In the genomic region with DNA sequence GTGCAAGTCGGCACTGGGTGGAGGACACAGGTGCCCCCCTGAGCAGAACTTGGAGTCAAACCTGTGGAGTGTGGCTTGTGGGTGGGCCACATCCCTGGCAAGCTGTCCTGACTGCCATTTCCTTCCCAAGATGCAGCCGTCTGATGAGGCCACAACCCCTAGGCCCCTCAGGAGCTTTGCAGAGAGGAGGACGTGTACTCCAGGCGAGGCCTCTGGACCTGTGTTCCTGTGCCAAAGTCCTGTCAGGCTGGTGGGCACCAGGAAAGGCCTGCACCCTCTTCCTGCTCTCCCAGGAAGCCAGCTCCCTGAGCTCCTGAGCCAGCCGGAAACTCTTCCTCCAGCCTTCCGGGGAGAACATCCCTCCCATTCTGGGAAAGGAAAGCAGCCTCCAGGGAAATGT, we compare ENCODE assay signal across 23 cellular contexts. TPM values are rescaled to one million over a fixed set of nuclear protein-coding genes. Genes with fewer than 3 reads are reported as not detected.
DNase-seq lines count a peak whose midpoint lies in the region; ATAC-seq, FAIRE-seq and TF ChIP-seq lines count a peak whose summit lies in the region.
"Had no signal": no experiment of that assay in that cellular context is flagged by ENCODE, and none has a peak within 500 bp of the region (broad histone marks: within the 10 kb centered on the region; RNA-seq: fewer than 3 reads in every experiment).

No MANE protein-coding gene starts in this region.

- no peak overlapping the region for H3K14ac ChIP-seq in H1 (ENCODE audit: insufficient read length)

- H3K4me1 ChIP-seq in H1 (replicated peaks in 1 of 4; ENCODE audit: control insufficient read depth in 3 of 4, insufficient read depth in 4 of 4, low read length in 3 of 4) (peaks cover 0 to 8% (median 4%) of the 10 kb centered on the region in 4 experiments; a peak in 4 of 7 replicates), foreskin keratinocyte (no peaks in the 10 kb centered on the region)
- H3K4me1 ChIP-seq: body of pancreas had no signal

- no peak for TF ChIP-seq EP300 in H1 (IDR thresholded peaks at IDR 0.05; ENCODE audit: borderline replicate concordance in 1 of 2, low read depth in 2 of 2, low read length in 2 of 2)

- H4K20me1 ChIP-seq in H1 (replicated peaks in 1 of 2; ENCODE audit: control insufficient read depth in 1 of 2, insufficient read depth in 2 of 2, low read length in 2 of 2): no peaks in the 10 kb centered on the region

- H3K18ac ChIP-seq in H1 (ENCODE audit: extremely low read depth, low read length): no peak overlapping the region

- POLR2A ChIA-PET in H1 (lab: Charles Lee; ENCODE audit: partially characterized antibody): interaction anchor here (0.6 kb wide), 1 partner anchor 38 kb away, joined by 3 read pairs; no protein-coding TSS in a partner anchor

- no peak overlapping the region for H3K4me2 ChIP-seq in H1 (ENCODE audit: insufficient read depth in 1 of 2, low read depth in 2 of 2, low read length in 2 of 2)

- H4K5ac ChIP-seq in H1 (ENCODE audit: insufficient read length, low read depth, low read length): no peak overlapping the region

- no peak overlapping the region for H3K4me3 Mint-ChIP-seq in HFFc6
- H3K4me3 Mint-ChIP-seq: activated T-cell treated with anti-CD3 and anti-CD28 coated beads, Interleukin-2, amount 50 U/mL, for 4 hours; T-helper 1 cell treated with Interleukin-12 subunit alpha and Interleukin-12 subunit beta and Interleukin-4 antibody, amounts not matched to agents 30 μg/mL and 1 μg/mL, for 36 hours had no signal

- no peak for TF ChIP-seq POLR2A in H1 (IDR thresholded peaks at IDR 0.05; ENCODE audit: control extremely low read depth in 1 of 2, low read depth in 2 of 2, low read length in 2 of 2)

- no peaks in the 10 kb centered on the region for H3K79me2 ChIP-seq in H1 (ENCODE audit: control insufficient read depth in 1 of 2, insufficient read depth in 2 of 2, low read length in 2 of 2)

- H2BK20ac ChIP-seq in H1 (ENCODE audit: low read length): no peak overlapping the region

- 80% methylated on average over 6 of the region's 6 CpGs; no CpG with 5 or more reads in 1 of the 2 experiments for WGBS in H1 (ENCODE audit: extremely low coverage in 1 of 2, insufficient coverage in 1 of 2, insufficient read length in 1 of 2, insufficient replicate concordance in 2 of 2, low coverage in 1 of 2, low lambda C conversion rate in 2 of 2, missing lambda C conversion rate in 1 of 2), 2 experiments

- no peak overlapping the region for H3K4me3 ChIP-seq in H1 (ENCODE audit: extremely low read depth in 1 of 4, insufficient read depth in 2 of 4, low read depth in 3 of 4, low read length in 4 of 4)
- H3K4me3 ChIP-seq: body of pancreas, lung had no signal

- ATAC-seq in activated CD4-positive, CD25-positive, alpha-beta regulatory T cell treated with anti-CD3 and anti-CD28 coated beads, Interleukin-2, amount 50 U/mL, for 24 hours: no peak
- ATAC-seq in foreskin keratinocyte: no peak
- ATAC-seq: activated naive CD4-positive, alpha-beta T cell treated with anti-CD3 and anti-CD28 coated beads, Interleukin-2, amount 50 U/mL, for 72 hours; activated T-cell treated with anti-CD3 and anti-CD28 coated beads, Interleukin-2, amount 50 U/mL, for 4 hours; body of pancreas had no signal

- no peaks in the 10 kb centered on the region for H3K27me3 ChIP-seq in H1 (replicated peaks in 1 of 4; ENCODE audit: control insufficient read depth in 3 of 4, extremely low read depth in 1 of 4, insufficient read depth in 3 of 4, low read length in 3 of 4)
- H3K27me3 ChIP-seq in foreskin keratinocyte: no peaks in the 10 kb centered on the region
- H3K27me3 ChIP-seq: body of pancreas had no signal

- 0 out of 2 replicates have a peak overlapping the region, but pooled peaks have one; percentile 36 for H2BK15ac ChIP-seq in H1 (ENCODE audit: low read length)

- H2BK120ac ChIP-seq in H1 (replicated peaks; ENCODE audit: low read depth, low read length): no peak overlapping the region

- H3K9ac ChIP-seq in H1 (replicated peaks in 1 of 4; ENCODE audit: extremely low read depth in 1 of 4, low read depth in 3 of 4, low read length in 3 of 4): no peak overlapping the region

- H3K27ac ChIP-seq in H1 (ENCODE audit: low read depth, low read length): 0 out of 2 replicates have a peak overlapping the region, but pooled peaks have one; percentile 7
- H3K27ac ChIP-seq in foreskin keratinocyte: no peak overlapping the region
- H3K27ac ChIP-seq: 22Rv1, body of pancreas had no signal

- CTCF ChIA-PET in H1 (lab: Charles Lee; ENCODE audit: partially characterized antibody): interaction anchor here (0.8 to 3.8 kb wide), 8 partner anchors 8 to 120 kb away, joined by 3 to 23 read pairs (median 3); partner anchors contain the start of gene CMTM7

- no peak overlapping the region for H2BK5ac ChIP-seq in H1 (ENCODE audit: low read depth, low read length)

- no peak overlapping the region for H4K8ac ChIP-seq in H1 (ENCODE audit: extremely low read depth, insufficient read depth, low read length)

- H2AFZ ChIP-seq in H1 (ENCODE audit: low read length): no peak overlapping the region

- H3K9me3 Mint-ChIP-seq in HFFc6: no peaks in the 10 kb centered on the region
- H3K9me3 Mint-ChIP-seq: activated T-cell treated with anti-CD3 and anti-CD28 coated beads, Interleukin-2, amount 50 U/mL, for 4 hours; T-helper 1 cell treated with Interleukin-12 subunit alpha and Interleukin-12 subunit beta and Interleukin-4 antibody, amounts not matched to agents 30 μg/mL and 1 μg/mL, for 36 hours had no signal

- no peak for TF ChIP-seq RAD21 in H1 (IDR thresholded peaks at IDR 0.05 in 1 of 2, conservative IDR thresholded peaks at IDR 0.05 in 1 of 2; ENCODE audit: low read depth in 2 of 2, low read length in 2 of 2)

- TF ChIP-seq CTCF in HFFc6 (IDR thresholded peaks at IDR 0.05) (no peak), H1 (IDR thresholded peaks at IDR 0.05; ENCODE audit: control extremely low read depth in 1 of 3, insufficient read depth in 1 of 3, low read depth in 1 of 3, low read length in 3 of 3) (no peak), foreskin keratinocyte (conservative IDR thresholded peaks at IDR 0.05) (no peak)

- no peaks in the 10 kb centered on the region for H3K23me2 ChIP-seq in H1 (ENCODE audit: low read depth, low read length)

- no peak for FAIRE-seq in H1 (lab: Jason Lieb, UNC)
- FAIRE-seq: GM19239, kidney had no signal

- H2BK12ac ChIP-seq in H1 (ENCODE audit: low read depth, low read length): no peak overlapping the region; the same call in 1 of the 2 replicates

- H3K56ac ChIP-seq in H1 (replicated peaks; ENCODE audit: insufficient read length, low read depth, low read length): no peak overlapping the region

- 0 out of 2 replicates have a peak overlapping the region, but pooled peaks have one; percentile 92 for H3K27ac Mint-ChIP-seq in HFFc6

- DNase-seq in activated CD4-positive, CD25-positive, alpha-beta regulatory T cell treated with anti-CD3 and anti-CD28 coated beads, Interleukin-2, amount 50 U/mL, for 72 hours: peak; percentile 21
- no peak for DNase-seq in HFFc6
- no peak for DNase-seq in H1 (ENCODE audit: low read depth in 1 of 2, low spot score in 2 of 2)
- DNase-seq in stimulated activated CD8-positive, alpha-beta memory T cell treated with anti-CD3 and anti-CD28 coated beads, Interleukin-4, amount 100 ng/mL, for 48 hours: peak; percentile 15
- no peak for DNase-seq in NCI-H69 (lab: John Stamatoyannopoulos, UW)
- DNase-seq in foreskin keratinocyte: no peak
- no peak for DNase-seq in NCI-H1417 treated with DMSO at 0.1 percent for 48 hours (lab: John Stamatoyannopoulos, UW)
- DNase-seq: activated CD4-positive, alpha-beta T cell treated with anti-CD3 and anti-CD28 coated beads for 48 hours; activated T-cell treated with anti-CD3 and anti-CD28 coated beads, Interleukin-2, amount 50 U/mL, for 4 hours; body of pancreas; effector CD8-positive, alpha-beta T cell; kidney; NCI-H1092 treated with DMSO at 0.1 percent for 48 hours; NCI-H2029 treated with DMSO at 0.1 percent for 48 hours; nucleus accumbens; stimulated activated CD4-positive, alpha-beta T cell treated with anti-CD3 and anti-CD28 coated beads, Interleukin-1b, Interleukin-23, amount 100 ng/mL, for 48 hours; stimulated activated naive CD4-positive, alpha-beta T cell had no signal

- no peaks in the 10 kb centered on the region; the same call in 1 of the 2 replicates for H3K27me3 Mint-ChIP-seq in HFFc6 (ENCODE audit: insufficient read depth)

- no peak overlapping the region for H3K4ac ChIP-seq in H1 (replicated peaks; ENCODE audit: insufficient read length, low read depth, low read length)

- H4K91ac ChIP-seq in H1 (replicated peaks; ENCODE audit: insufficient read length, low read length): no peak overlapping the region

- no peaks in the 10 kb centered on the region for H3K9me3 ChIP-seq in H1 (ENCODE audit: insufficient read depth in 2 of 2, low read depth in 1 of 2, low read length in 1 of 2)
- H3K9me3 ChIP-seq: body of pancreas had no signal

- peaks cover 0 to 6% (median 0%) of the 10 kb centered on the region in 4 experiments; a peak in 2 of 8 replicates for H3K36me3 ChIP-seq in H1 (ENCODE audit: control insufficient read depth in 2 of 4, insufficient read depth in 4 of 4, low read length in 3 of 4)

- peaks cover 9% of the 10 kb centered on the region; the same call in 1 of the 2 replicates for H3K36me3 Mint-ChIP-seq in HFFc6 (ENCODE audit: low read depth)

- H2AK5ac ChIP-seq in H1 (ENCODE audit: low read depth, low read length): no peak overlapping the region

- H3K4me1 Mint-ChIP-seq in HFFc6 (ENCODE audit: low read depth): peaks cover 9% of the 10 kb centered on the region

- no peak overlapping the region for H3K23ac ChIP-seq in H1 (ENCODE audit: insufficient read length)

- H3K79me1 ChIP-seq in H1 (ENCODE audit: low read depth, low read length): no peaks in the 10 kb centered on the region

TF ChIP-seq in H1, 55 proteins besides CTCF, POLR2A, EP300 and RAD21 (continues in another document):
- TF ChIP-seq SRF (IDR thresholded peaks at IDR 0.05; ENCODE audit: low read depth, low read length): no peak
- no peak for TF ChIP-seq CEBPB (IDR thresholded peaks at IDR 0.05; ENCODE audit: low read depth, low read length)

RNA-seq across cellular contexts. Expression of gene CMTM6, which starts 48.5 kb away (rescaled TPM):
- 10 to 100 TPM; 55.7 to 68.0 (median 62.7) TPM for total RNA-seq in HFFc6 (2021; fragmentation: NEBNext Ultra II Directional; extraction: Animal tissue kit (Norgen Biotek cat#: 25700))
- 46.8 and 51.5 TPM in 2 replicates for total RNA-seq in H1 (2021; fragmentation: NEBNext Ultra II Directional; extraction: Animal tissue kit (Norgen Biotek cat#: 25700))
- polyA plus RNA-seq in H1 (2011; rRNA removed) (14.0 and 24.0 TPM in 2 replicates), foreskin keratinocyte (24.3 and 29.0 TPM in 2 replicates)
- 24.6 TPM for polyA plus RNA-seq in H1 (2011; cell fraction: cytosol; rRNA removed)
- polyA plus RNA-seq in H1 (2011; cell fraction: nucleus; rRNA removed): 18.4 TPM
- polyA plus RNA-seq in H1 (2012, experiment 1 of 2): 18.6 to 30.7 TPM (median 21.9 TPM) in 4 replicates
- polyA plus RNA-seq in H1 (2012, experiment 2 of 2): 4.9 TPM
- polyA plus RNA-seq in H1 (2013, experiment 1 of 2): 62.4 TPM
- polyA plus RNA-seq in H1 (2013, experiment 2 of 2): 70.2 TPM
- 17.8 and 22.2 TPM in 2 replicates for polyA minus RNA-seq in H1 (2011; rRNA and poly(A)+ RNA removed)
- 10.1 TPM for polyA minus RNA-seq in H1 (2011; cell fraction: cytosol; rRNA and poly(A)+ RNA removed)
- 31.1 TPM for polyA minus RNA-seq in H1 (2011; cell fraction: nucleus; rRNA and poly(A)+ RNA removed)
- 64.3 and 66.8 TPM in 2 replicates for total RNA-seq in foreskin keratinocyte

Comparison
In these comparisons a context has a peak if more than half of its experiments do, and no peak if none do; other contexts are left out.
1. DNase-seq: peak in activated CD4-positive, CD25-positive, alpha-beta regulatory T cell treated with anti-CD3 and anti-CD28 coated beads, Interleukin-2, amount 50 U/mL, for 72 hours (single experiment) and stimulated activated CD8-positive, alpha-beta memory T cell treated with anti-CD3 and anti-CD28 coated beads, Interleukin-4, amount 100 ng/mL, for 48 hours (single experiment); none in HFFc6 (single experiment), H1 (0 of 2), NCI-H69 (single experiment), foreskin keratinocyte (0 of 2) and NCI-H1417 treated with DMSO at 0.1 percent for 48 hours (single experiment).